ENCODE assay signal across 8 cellular contexts in the genomic region with DNA sequence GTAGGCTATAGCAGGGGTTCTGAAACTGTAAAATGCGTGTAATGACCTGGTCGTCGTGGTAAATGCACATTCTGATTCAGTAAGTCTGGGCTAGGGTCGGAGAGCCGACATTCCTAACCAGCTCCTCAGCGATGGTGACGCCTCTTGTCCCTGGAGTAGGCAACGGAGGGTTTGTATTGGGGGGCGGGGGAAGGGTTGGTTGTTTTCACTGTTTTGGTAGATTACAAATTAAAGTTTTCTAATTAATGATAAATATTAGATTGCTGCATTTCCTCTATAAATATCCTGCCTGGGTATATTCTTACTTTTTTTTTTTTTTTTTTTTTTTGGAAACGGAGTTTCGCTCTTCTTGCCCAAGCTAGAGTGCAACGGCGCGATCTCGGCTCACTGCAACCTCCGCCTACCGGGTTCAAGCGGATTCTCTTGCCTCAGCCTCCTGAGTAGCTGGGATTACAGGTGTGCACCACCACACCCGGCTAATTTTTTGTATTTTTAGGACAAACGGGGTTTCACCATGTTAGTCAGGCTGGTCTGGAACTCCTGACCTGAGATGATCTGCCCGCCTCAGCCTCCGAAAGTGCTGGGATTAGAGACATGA. TPM values are rescaled to one million over a fixed set of nuclear protein-coding genes. Genes with fewer than 3 reads are reported as not detected.
A peak's percentile ranks its signal among the peaks of the same experiment; 100 is the strongest.
DNase-seq lines count a peak whose midpoint lies in the region; ATAC-seq and TF ChIP-seq lines count a peak whose summit lies in the region.

No MANE protein-coding gene starts in this region.

- peaks cover 15% of the 10 kb centered on the region for H3K4me1 ChIP-seq in CD4-positive, alpha-beta memory T cell (ENCODE audit: insufficient read depth, low read length)
- peaks cover 9% of the 10 kb centered on the region for H3K4me1 ChIP-seq in HEK293 (ENCODE audit: control insufficient read depth, insufficient read depth, low read length)

- ATAC-seq in memory B cell (ENCODE audit: low read depth) = peak; percentile 19
- no peak for ATAC-seq in GM18520 (IDR thresholded peaks at IDR 0.05; ENCODE audit: unreplicated experiment)

- peak overlapping the region in 1 of 7 donors; percentile 68 for H3K27ac Mint-ChIP-seq in CD4-positive, alpha-beta memory T cell
- H3K27ac Mint-ChIP-seq in memory B cell = no peak overlapping the region

- no peaks in the 10 kb centered on the region for H3K36me3 ChIP-seq in CD4-positive, alpha-beta memory T cell (ENCODE audit: insufficient read depth, low read length)
- H3K36me3 ChIP-seq in HEK293 (ENCODE audit: control insufficient read depth in 2 of 2, insufficient read depth in 1 of 2, low read length in 2 of 2) = peaks cover 9 to 22% of the 10 kb centered on the region in 2 experiments

- peak overlapping the region in 1 of 2 donors; percentile 51 for H3K4me3 ChIP-seq in CD4-positive, alpha-beta memory T cell (ENCODE audit: low read length in 2 of 2)
- H3K4me3 ChIP-seq in HEK293 (ENCODE audit: low read depth, low read length) = peak overlapping the region; percentile 79

- CTCF ChIA-PET in CD4-positive, alpha-beta memory T cell (lab: Charles Lee; ENCODE audit: partially characterized antibody) = interaction anchor here (0.7 to 2.2 kb wide), 7 partner anchors 9 to 241 kb away, joined by 3 to 7 read pairs (median 3); no protein-coding TSS in a partner anchor
- CTCF ChIA-PET in HEK293 (lab: Yijun Ruan, JAX) = interaction anchor here (0.6 to 2.7 kb wide), 18 partner anchors 9 to 1687 kb away, joined by 3 to 16 read pairs (median 4); no protein-coding TSS in a partner anchor

- TF ChIP-seq CTCF in HEK293 (tag by site-specific recombination; IDR thresholded peaks at IDR 0.05) = no peak

- no peak overlapping the region for H3K27ac ChIP-seq in CD4-positive, alpha-beta memory T cell (ENCODE audit: low read depth, low read length)
- H3K27ac ChIP-seq in HEK293 (ENCODE audit: extremely low read depth, low read depth, low read length) (no peak overlapping the region), angular gyrus (ENCODE audit: low read depth, low read length) (peak overlapping the region; percentile 70)

- DNase-seq in CD4-positive, alpha-beta memory T cell = no peak
- DNase-seq in memory B cell (ENCODE audit: low spot score in 2 of 2) (no peak), COLO829 (ENCODE audit: low spot score) (no peak), NCI-H524 treated with DMSO at 0.1 percent for 48 hours (lab: John Stamatoyannopoulos, UW) (no peak)
- DNase-seq in stimulated activated CD4-positive, alpha-beta T cell treated with anti-CD3 and anti-CD28 coated beads, Interleukin-4, amount 100 ng/mL, for 24 hours = no peak

- peaks cover 8 to 24% (median 18%) of the 10 kb centered on the region in 4 donors for H3K4me1 Mint-ChIP-seq in CD4-positive, alpha-beta memory T cell
- peaks cover 14% of the 10 kb centered on the region for H3K4me1 Mint-ChIP-seq in memory B cell

- peaks cover 0 to 3% (median 0%) of the 10 kb centered on the region in 8 donors for H3K9me3 Mint-ChIP-seq in CD4-positive, alpha-beta memory T cell
- no peaks in the 10 kb centered on the region for H3K9me3 Mint-ChIP-seq in memory B cell

- H3K27me3 ChIP-seq in CD4-positive, alpha-beta memory T cell (ENCODE audit: insufficient read depth, low read length) = no peaks in the 10 kb centered on the region

- peak overlapping the region; percentile 82 to 92 (median 86) for H3K4me3 Mint-ChIP-seq in CD4-positive, alpha-beta memory T cell
- peak overlapping the region; percentile 91 for H3K4me3 Mint-ChIP-seq in memory B cell

- H3K27me3 Mint-ChIP-seq in CD4-positive, alpha-beta memory T cell = peaks cover 7 to 10% of the 10 kb centered on the region in 2 donors
- peaks cover 5% of the 10 kb centered on the region for H3K27me3 Mint-ChIP-seq in memory B cell

- peaks cover 0 to 4% of the 10 kb centered on the region in 2 donors for H3K36me3 Mint-ChIP-seq in CD4-positive, alpha-beta memory T cell
- no peaks in the 10 kb centered on the region for H3K36me3 Mint-ChIP-seq in memory B cell

- H3K9me3 ChIP-seq in CD4-positive, alpha-beta memory T cell (ENCODE audit: control insufficient read depth in 1 of 2, low read length in 2 of 2) = no peaks in the 10 kb centered on the region
- no peaks in the 10 kb centered on the region for H3K9me3 ChIP-seq in HEK293 (ENCODE audit: control insufficient read depth, insufficient read depth, low read depth, low read length)

- POLR2A ChIA-PET in CD4-positive, alpha-beta memory T cell (lab: Charles Lee; ENCODE audit: partially characterized antibody) = no interaction called here
- POLR2A ChIA-PET in HEK293 (lab: Yijun Ruan, JAX) = interaction anchor here (0.6 to 1.9 kb wide), 13 partner anchors 8 to 257 kb away, joined by 3 to 7 read pairs (median 3); partner anchors contain the start of genes GRAMD2B and LMNB1

- intact Hi-C loops in CD4-positive, alpha-beta memory T cell (cut with micrococcal nuclease) = no loop called here

TF ChIP-seq in HEK293, 187 proteins besides CTCF, POLR2A, EP300 and RAD21:
- TF ChIP-seq ZNF362 (tag by site-specific recombination; IDR thresholded peaks at IDR 0.05) = 0 out of 2 replicates have a peak, but pooled peaks have one; percentile 14
- no peak for TF ChIP-seq ZNF664 (tag by site-specific recombination; IDR thresholded peaks at IDR 0.05)
TF ChIP-seq in HEK293: peak in this region for 1.

RNA-seq across cellular contexts. Expression of gene ALDH7A1, which starts 0.6 kb away (rescaled TPM):
- 1 to 10 TPM; 1.3 to 2.2 TPM for total RNA-seq in CD4-positive, alpha-beta memory T cell
- polyA plus RNA-seq in CD4-positive, alpha-beta memory T cell = 1 to 10 TPM; 1.4 to 4.8 TPM

RNA-seq across cellular contexts. Expression of gene PHAX, which starts 5.2 kb away (rescaled TPM):
- 10 to 100 TPM; 41.2 to 43.4 TPM for total RNA-seq in CD4-positive, alpha-beta memory T cell
- 100 to 1,000 TPM in 1 of 2 donors, 10 to 100 TPM in 1; 59.9 to 112 TPM for polyA plus RNA-seq in CD4-positive, alpha-beta memory T cell
